15 cellular contexts compared by ENCODE assay signal in genomic region chr1:12514597-12514996, GRCh38.
"Had no signal": no experiment of that assay in that cellular context is flagged by ENCODE, and none has a peak within 500 bp of the region (broad histone marks: within the 10 kb centered on the region; RNA-seq: fewer than 3 reads in every experiment).

No MANE protein-coding gene starts in this region.

- H3K36me3 ChIP-seq: adrenal gland, cardiac muscle cell, gastrocnemius medialis, prostate gland, right lobe of liver, SJSA1, upper lobe of right lung had no signal

- H3K9me3 ChIP-seq: adrenal gland, gastrocnemius medialis, mucosa of descending colon, prostate gland, right lobe of liver, SJSA1, stomach, testis, upper lobe of right lung had no signal

- H3K27ac ChIP-seq: adrenal gland, cardiac muscle cell, gastrocnemius medialis, prostate gland, right lobe of liver, SJSA1, stomach, testis, upper lobe of right lung had no signal

- DNase-seq: activated CD4-positive, alpha-beta T cell treated with anti-CD3 and anti-CD28 coated beads, Interleukin-2, amount 10 ng/mL, durations not matched to agents 7 days and 5 days; activated CD4-positive, CD25-positive, alpha-beta regulatory T cell; activated gamma-delta T cell treated with Interleukin-2 at 50 U/mL for 16 hours; adrenal gland; erythroblast; gastrocnemius medialis; left colon; mucosa of descending colon; right lobe of liver; stomach; testis; upper lobe of right lung had no signal

- ATAC-seq: gastrocnemius medialis, left colon, mucosa of descending colon, right lobe of liver, upper lobe of right lung had no signal

- H3K4me3 Mint-ChIP-seq: activated CD4-positive, alpha-beta T cell treated with anti-CD3 and anti-CD28 coated beads, Interleukin-2, amount 10 ng/mL, durations not matched to agents 7 days and 5 days had no signal

- H3K4me3 ChIP-seq: adrenal gland, cardiac muscle cell, gastrocnemius medialis, mucosa of descending colon, prostate gland, right lobe of liver, SJSA1, stomach, testis, upper lobe of right lung had no signal

- H3K27me3 ChIP-seq: adrenal gland, cardiac muscle cell, gastrocnemius medialis, right lobe of liver, SJSA1, stomach, testis, upper lobe of right lung had no signal

- H3K4me1 ChIP-seq: prostate gland, right lobe of liver had no signal

- H3K27me3 Mint-ChIP-seq: activated CD4-positive, alpha-beta T cell treated with anti-CD3 and anti-CD28 coated beads, Interleukin-2, amount 10 ng/mL, durations not matched to agents 7 days and 5 days had no signal

- H3K27ac Mint-ChIP-seq: activated CD4-positive, alpha-beta T cell treated with anti-CD3 and anti-CD28 coated beads, Interleukin-2, amount 10 ng/mL, durations not matched to agents 7 days and 5 days had no signal
